8 cellular contexts compared by ENCODE assay signal in the genomic region with DNA sequence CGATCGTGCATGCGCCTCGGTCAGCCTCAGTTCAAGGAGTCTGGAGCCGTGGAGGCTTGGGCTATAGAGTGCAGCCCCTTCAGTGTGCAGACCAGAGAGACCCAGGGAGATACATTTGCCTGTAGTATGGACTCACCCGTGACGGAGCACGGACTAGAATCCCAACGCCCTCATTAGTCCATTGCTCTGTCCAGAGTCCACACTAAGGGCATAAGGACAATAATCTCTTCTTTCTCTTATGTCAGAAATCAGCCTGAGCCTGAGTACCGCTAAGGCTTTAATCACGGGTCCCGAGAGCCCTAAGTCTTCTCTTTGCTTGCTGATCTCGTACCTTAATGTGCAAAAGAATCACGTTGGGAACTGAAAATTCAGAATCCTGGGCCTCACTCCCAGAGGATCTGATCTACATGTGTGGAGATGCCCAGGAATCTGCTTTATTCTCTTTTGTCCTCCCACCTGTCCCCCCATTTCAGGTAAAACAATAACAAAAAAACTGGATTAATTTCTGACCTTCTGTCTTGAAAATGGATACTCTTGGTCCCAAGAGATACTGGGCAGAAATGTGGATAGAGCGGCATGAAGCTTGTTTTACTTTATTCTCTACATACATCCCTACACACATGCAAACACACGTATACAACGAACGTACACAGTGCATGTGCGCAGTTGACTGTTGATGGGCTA. TPM values are rescaled to one million over a fixed set of nuclear protein-coding genes. Genes with fewer than 3 reads are reported as not detected.
DNase-seq lines count a peak whose midpoint lies in the region; ATAC-seq, FAIRE-seq and TF ChIP-seq lines count a peak whose summit lies in the region.

No MANE protein-coding gene starts in this region.

- WGBS in hepatocyte (ENCODE audit: low lambda C conversion rate, missing lambda C conversion rate), result 20% methylated on average over 19 of the region's 19 CpGs

- no peaks in the 10 kb centered on the region for H3K27me3 ChIP-seq in hepatocyte

- no peaks in the 10 kb centered on the region for H3K9me3 Mint-ChIP-seq in activated naive CD8-positive, alpha-beta T cell treated with anti-CD3 and anti-CD28 coated beads, Interleukin-2, amount 10 ng/mL, durations not matched to agents 7 days and 5 days

- H3K4me2 ChIP-seq in hepatocyte, result peak overlapping the region; percentile 80

- peaks cover 20% of the 10 kb centered on the region for H3K79me2 ChIP-seq in hepatocyte

- H3K4me3 Mint-ChIP-seq in activated naive CD8-positive, alpha-beta T cell treated with anti-CD3 and anti-CD28 coated beads, Interleukin-2, amount 10 ng/mL, durations not matched to agents 7 days and 5 days, result peak overlapping the region; percentile 88

- TF ChIP-seq CTCF in hepatocyte (IDR thresholded peaks at IDR 0.05; ENCODE audit: poor library complexity), result no peak

- peaks cover 19% of the 10 kb centered on the region for H3K4me1 ChIP-seq in hepatocyte (ENCODE audit: insufficient read depth)

- H3K9me3 ChIP-seq in hepatocyte (ENCODE audit: low read depth), result no peaks in the 10 kb centered on the region

- H2AFZ ChIP-seq in hepatocyte, result peak overlapping the region; percentile 53

- H4K20me1 ChIP-seq in hepatocyte (ENCODE audit: insufficient read depth, poor library complexity, severe bottlenecking), result no peaks in the 10 kb centered on the region

- FAIRE-seq in GM12891 (lab: Jason Lieb, UNC), result no peak

- ATAC-seq in GM21390 (IDR thresholded peaks at IDR 0.05; ENCODE audit: unreplicated experiment), result peak; percentile 32
- peak; percentile 25 for ATAC-seq in activated naive CD8-positive, alpha-beta T cell treated with anti-CD3 and anti-CD28 coated beads, Interleukin-2, amount 10 ng/mL, durations not matched to agents 7 days and 5 days (ENCODE audit: low read depth)

- no peaks in the 10 kb centered on the region for H3K9me2 ChIP-seq in hepatocyte (replicated peaks; ENCODE audit: insufficient read depth)

- peak overlapping the region; percentile 99 for H3K27ac ChIP-seq in hepatocyte

- no peaks in the 10 kb centered on the region for H3K36me3 ChIP-seq in hepatocyte (replicated peaks; ENCODE audit: insufficient read depth, low read depth)

- peak; percentile 53 for DNase-seq in ELR (ENCODE audit: low read depth)
- DNase-seq in HT1080 (ENCODE audit: low read depth), result peak; percentile 29
- DNase-seq in activated naive CD8-positive, alpha-beta T cell treated with anti-CD3 and anti-CD28 coated beads, Interleukin-2, amount 10 ng/mL, durations not matched to agents 7 days and 5 days, result no peak
- peak; percentile 73 for DNase-seq in hepatocyte (ENCODE audit: low spot score)
- DNase-seq in skeletal muscle cell (ENCODE audit: low read depth), result no peak
- no peak for DNase-seq in GM12891 (ENCODE audit: insufficient read length, low spot score)
- DNase-seq in retina, result no peak

- H3K36me3 Mint-ChIP-seq in activated naive CD8-positive, alpha-beta T cell treated with anti-CD3 and anti-CD28 coated beads, Interleukin-2, amount 10 ng/mL, durations not matched to agents 7 days and 5 days, result no peaks in the 10 kb centered on the region

- H3K27ac Mint-ChIP-seq in activated naive CD8-positive, alpha-beta T cell treated with anti-CD3 and anti-CD28 coated beads, Interleukin-2, amount 10 ng/mL, durations not matched to agents 7 days and 5 days, result no peak overlapping the region

- peaks cover 13% of the 10 kb centered on the region for H3K4me1 Mint-ChIP-seq in activated naive CD8-positive, alpha-beta T cell treated with anti-CD3 and anti-CD28 coated beads, Interleukin-2, amount 10 ng/mL, durations not matched to agents 7 days and 5 days

- POLR2A ChIA-PET in activated naive CD8-positive, alpha-beta T cell treated with anti-CD3 and anti-CD28 coated beads, Interleukin-2, amount 10 ng/mL, durations not matched to agents 7 days and 5 days (lab: Charles Lee), result interaction anchor here (0.5 to 1.7 kb wide), 6 partner anchors 38 to 141 kb away, joined by 3 to 6 read pairs (median 4); partner anchors contain the start of genes RIPK1 and TUBB2A

- H3K4me3 ChIP-seq in hepatocyte, result peak overlapping the region; percentile 49
- H3K4me3 ChIP-seq in skeletal muscle cell (ENCODE audit: low read depth, low read length), result peak overlapping the region; percentile 76

- H3K27me3 Mint-ChIP-seq in activated naive CD8-positive, alpha-beta T cell treated with anti-CD3 and anti-CD28 coated beads, Interleukin-2, amount 10 ng/mL, durations not matched to agents 7 days and 5 days, result peaks cover 4% of the 10 kb centered on the region

- TF ChIP-seq POLR2A in GM12891 (IDR thresholded peaks at IDR 0.05; ENCODE audit: low read depth, low read length), result no peak

TF ChIP-seq in GM12891, 5 proteins besides CTCF, POLR2A, EP300 and RAD21:
- no peak for TF ChIP-seq POU2F2 (IDR thresholded peaks at IDR 0.05; ENCODE audit: low read depth, low read length)
- TF ChIP-seq SPI1 (IDR thresholded peaks at IDR 0.05; ENCODE audit: low read depth, low read length), result no peak
- no peak for TF ChIP-seq PAX5 (IDR thresholded peaks at IDR 0.05; ENCODE audit: insufficient read depth, low read length, severe bottlenecking)
- no peak for TF ChIP-seq TAF1 (IDR thresholded peaks at IDR 0.05; ENCODE audit: low read depth, low read length)
- no peak for TF ChIP-seq POLR2AphosphoS5 (IDR thresholded peaks at IDR 0.05; ENCODE audit: low read depth, low read length)

RNA-seq across cellular contexts. Expression of gene BPHL, which starts 0.7 kb away (rescaled TPM):
- 4.6 and 8.0 TPM in 2 replicates for total RNA-seq in HT1080 (2014; rRNA removed; shearing (Covaris generic))
- 4.8 and 5.1 TPM in 2 replicates for polyA plus RNA-seq in HT1080 (2015; cell fraction: cytosol; rRNA removed)
- 13.6 and 18.5 TPM in 2 replicates for polyA plus RNA-seq in HT1080 (2015; cell fraction: nucleus; rRNA removed)
- total RNA-seq in activated naive CD8-positive, alpha-beta T cell treated with anti-CD3 and anti-CD28 coated beads, Interleukin-2, amount 10 ng/mL, durations not matched to agents 7 days and 5 days, result 1 to 10 TPM; 7.7 to 8.4 TPM
- total RNA-seq in hepatocyte, result 42.4 and 52.0 TPM in 2 replicates
- 61.2 and 77.0 TPM in 2 replicates for polyA plus RNA-seq in hepatocyte
- polyA plus RNA-seq in GM12891 (2012; ENCODE audit: low read depth, missing spikeins), result 9.3 TPM

RNA-seq across cellular contexts. Expression of gene TUBB2A, which starts 38.2 kb away (rescaled TPM):
- 106 and 118 TPM in 2 replicates for total RNA-seq in HT1080 (2014; rRNA removed; shearing (Covaris generic))
- 62.3 and 70.3 TPM in 2 replicates for polyA plus RNA-seq in HT1080 (2015; cell fraction: cytosol; rRNA removed)
- 65.7 and 67.4 TPM in 2 replicates for polyA plus RNA-seq in HT1080 (2015; cell fraction: nucleus; rRNA removed)
- total RNA-seq in activated naive CD8-positive, alpha-beta T cell treated with anti-CD3 and anti-CD28 coated beads, Interleukin-2, amount 10 ng/mL, durations not matched to agents 7 days and 5 days, result 1 to 10 TPM; 1.9 to 2.2 TPM
- total RNA-seq in hepatocyte, result 97.2 and 115 TPM in 2 replicates
- polyA plus RNA-seq in hepatocyte, result 183 and 185 TPM in 2 replicates
- polyA plus RNA-seq in GM12891 (2012; ENCODE audit: low read depth, missing spikeins), result 28.2 TPM

RNA-seq across cellular contexts. Expression of gene RIPK1, which starts 50.9 kb away (rescaled TPM):
- 11.5 and 17.2 TPM in 2 replicates for total RNA-seq in HT1080 (2014; rRNA removed; shearing (Covaris generic))
- 12.8 TPM in 2 replicates for polyA plus RNA-seq in HT1080 (2015; cell fraction: cytosol; rRNA removed)
- polyA plus RNA-seq in HT1080 (2015; cell fraction: nucleus; rRNA removed), result 19.7 and 20.3 TPM in 2 replicates
- 10 to 100 TPM; 31.9 to 32.6 TPM for total RNA-seq in activated naive CD8-positive, alpha-beta T cell treated with anti-CD3 and anti-CD28 coated beads, Interleukin-2, amount 10 ng/mL, durations not matched to agents 7 days and 5 days
- 16.2 and 21.0 TPM in 2 replicates for total RNA-seq in hepatocyte
- polyA plus RNA-seq in hepatocyte, result 14.0 and 14.6 TPM in 2 replicates
- polyA plus RNA-seq in GM12891 (2012; ENCODE audit: low read depth, missing spikeins), result 3.0 TPM

Comparison
In these comparisons a context has a peak if more than half of its experiments do, and no peak if none do; other contexts are left out.
1. DNase-seq: peak in ELR (single experiment), HT1080 (single experiment) and hepatocyte (single experiment); none in activated naive CD8-positive, alpha-beta T cell treated with anti-CD3 and anti-CD28 coated beads, Interleukin-2, amount 10 ng/mL, durations not matched to agents 7 days and 5 days (single experiment), skeletal muscle cell (single experiment), GM12891 (single experiment) and retina (single experiment).
2. RNA of gene TUBB2A, which starts 38.2 kb away (total RNA-seq): 106 to 118 TPM in HT1080 and 97.2 to 115 TPM in hepatocyte; 1.9 to 2.2 TPM in activated naive CD8-positive, alpha-beta T cell treated with anti-CD3 and anti-CD28 coated beads, Interleukin-2, amount 10 ng/mL, durations not matched to agents 7 days and 5 days; every median in the first group is over 10 times any median in the second.